In genomic region chr15:59843609-59844008, GRCh38 we compare ENCODE assay signal across 22 cellular contexts.
DNase-seq lines count a peak whose midpoint lies in the region; ATAC-seq and TF ChIP-seq lines count a peak whose summit lies in the region.
"Had no signal": no experiment of that assay in that cellular context is flagged by ENCODE, and none has a peak within 500 bp of the region (broad histone marks: within the 10 kb centered on the region; RNA-seq: fewer than 3 reads in every experiment).

No MANE protein-coding gene starts in this region.

- H3K9me3 ChIP-seq in esophagus muscularis mucosa: no peaks in the 10 kb centered on the region
- H3K9me3 ChIP-seq: A549; BLaER1 treated with 17β-estradiol and CSF1 and Interleukin-3, amounts not matched to agents 10 nM and 100 nM; Caco-2 had no signal

- H3K27ac ChIP-seq in esophagus muscularis mucosa (replicated peaks in 1 of 4): no peak overlapping the region
- H3K27ac ChIP-seq: 22Rv1; A549; BLaER1 treated with 17β-estradiol and CSF1 and Interleukin-3, amounts not matched to agents 10 nM and 100 nM; C4-2B had no signal

- no peak for TF ChIP-seq CTCF in esophagus muscularis mucosa (IDR thresholded peaks at IDR 0.05)

- TF ChIP-seq POLR2A in esophagus muscularis mucosa (IDR thresholded peaks at IDR 0.05; ENCODE audit: low read depth): no peak

- no peaks in the 10 kb centered on the region for H3K4me1 ChIP-seq in esophagus muscularis mucosa
- H3K4me1 ChIP-seq: A549; BLaER1 treated with 17β-estradiol and CSF1 and Interleukin-3, amounts not matched to agents 10 nM and 100 nM; Caco-2 had no signal

- ATAC-seq in HG02623 (IDR thresholded peaks at IDR 0.05; ENCODE audit: unreplicated experiment): no peak
- ATAC-seq: A549; CD8-positive, alpha-beta T cell; GM12878 had no signal

- H3K27me3 ChIP-seq in esophagus muscularis mucosa: peaks cover 0 to 8% (median 0%) of the 10 kb centered on the region in 4 donors
- H3K27me3 ChIP-seq: BLaER1 treated with 17β-estradiol and CSF1 and Interleukin-3, amounts not matched to agents 10 nM and 100 nM had no signal

- intact Hi-C loops in esophagus muscularis mucosa (cut with DNase I): no loop called here

- DNase-seq in NCI-H146 (lab: John Stamatoyannopoulos, UW) (peak; percentile 50), NCI-H69 (lab: John Stamatoyannopoulos, UW) (peak; percentile 59), esophagus muscularis mucosa (ENCODE audit: extremely low spot score) (peak; percentile 79), SIG-M5 (lab: John Stamatoyannopoulos, UW) (no peak), islet precursor cell (no peak)
- DNase-seq: AML-193; Caco-2; Calu3; CD4-positive, alpha-beta T cell; CD8-positive, alpha-beta T cell; DMS153; DMS53; DMS79; DND-41; EL; GDM1 had no signal

- no peaks in the 10 kb centered on the region for H3K36me3 ChIP-seq in esophagus muscularis mucosa
- H3K36me3 ChIP-seq: BLaER1 treated with 17β-estradiol and CSF1 and Interleukin-3, amounts not matched to agents 10 nM and 100 nM had no signal

- TF ChIP-seq EP300 in esophagus muscularis mucosa (IDR thresholded peaks at IDR 0.05): no peak

- 60% methylated on average over 4 of the region's 4 CpGs for WGBS in esophagus muscularis mucosa

- H3K4me3 ChIP-seq in esophagus muscularis mucosa: no peak overlapping the region
- H3K4me3 ChIP-seq: A549; BLaER1 treated with 17β-estradiol and CSF1 and Interleukin-3, amounts not matched to agents 10 nM and 100 nM; GM12878 had no signal

Comparison
In these comparisons a context has a peak if more than half of its experiments do, and no peak if none do; other contexts are left out.
1. DNase-seq: peak in NCI-H146 (single experiment), NCI-H69 (single experiment) and esophagus muscularis mucosa (single experiment); none in SIG-M5 (single experiment) and islet precursor cell (single experiment).